In the genomic region with DNA sequence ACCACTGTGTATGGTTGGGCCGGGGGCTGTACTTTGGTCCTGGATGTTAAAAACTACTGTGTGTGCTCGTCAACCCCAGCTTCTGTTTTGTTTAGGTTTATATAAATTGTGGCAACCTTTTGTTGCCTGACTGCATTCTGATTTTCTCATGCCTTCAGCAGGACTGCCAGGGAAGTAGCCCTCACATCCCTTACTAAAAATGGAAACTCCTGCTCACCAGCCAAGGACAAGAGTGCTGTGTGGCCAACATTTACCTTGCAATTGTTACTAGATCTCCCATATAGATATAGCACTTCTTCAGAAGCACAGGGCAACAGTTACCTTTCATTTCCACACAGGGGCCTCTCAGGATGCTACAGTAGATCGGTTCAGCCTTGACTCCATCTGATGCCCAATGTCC, we compare ENCODE assay signal across 25 cellular contexts.
"Had no signal": no experiment of that assay in that cellular context is flagged by ENCODE, and none has a peak within 500 bp of the region (broad histone marks: within the 10 kb centered on the region; RNA-seq: fewer than 3 reads in every experiment).

No MANE protein-coding gene starts in this region.

- H3K9me3 ChIP-seq: adrenal gland, breast epithelium, colonic mucosa, esophagus squamous epithelium, gastroesophageal sphincter had no signal

- H3K36me3 ChIP-seq: adrenal gland, breast epithelium, cardiac muscle cell, colonic mucosa, esophagus squamous epithelium, gastroesophageal sphincter had no signal

- H3K27me3 ChIP-seq: adrenal gland, breast epithelium, cardiac muscle cell, colonic mucosa, esophagus squamous epithelium, gastroesophageal sphincter had no signal

- H3K27ac ChIP-seq: adrenal gland, breast epithelium, cardiac muscle cell, colonic mucosa, epithelial cell of prostate, esophagus squamous epithelium, gastroesophageal sphincter had no signal

- H3K4me1 ChIP-seq: adrenal gland, breast epithelium, colonic mucosa had no signal

- H3K4me3 ChIP-seq: adrenal gland, breast epithelium, cardiac muscle cell, colonic mucosa, esophagus squamous epithelium, gastroesophageal sphincter had no signal

- DNase-seq: activated CD4-positive, alpha-beta memory T cell treated with anti-CD3 and anti-CD28 coated beads for 36 hours; activated CD4-positive, alpha-beta T cell treated with anti-CD3 and anti-CD28 coated beads for 36 hours; activated CD4-positive, alpha-beta T cell treated with anti-CD3 and anti-CD28 coated beads, Interleukin-2, amount 10 ng/mL, durations not matched to agents 24 days and 14 days; activated CD4-positive, CD25-positive, alpha-beta regulatory T cell; activated CD4-positive, CD25-positive, alpha-beta regulatory T cell treated with anti-CD3 and anti-CD28 coated beads, Interleukin-2, amount 50 U/mL, for 72 hours; activated CD8-positive, alpha-beta memory T cell treated with anti-CD3 and anti-CD28 coated beads, Interleukin-2, amount 10 ng/mL, durations not matched to agents 7 days and 5 days; activated CD8-positive, alpha-beta memory T cell treated with anti-CD3 and anti-CD28 coated beads, Interleukin-2, amount 50 U/mL, for 4 hours; activated CD8-positive, alpha-beta T cell treated with anti-CD3 and anti-CD28 coated beads, Interleukin-2, amount 10 ng/mL, durations not matched to agents 7 days and 5 days; activated effector memory CD4-positive, alpha-beta T cell treated with anti-CD3 and anti-CD28 coated beads, Interleukin-2, amount 50 U/mL, for 16 hours; activated naive CD4-positive, alpha-beta T cell treated with anti-CD3 and anti-CD28 coated beads for 36 hours; activated naive CD8-positive, alpha-beta T cell treated with anti-CD3 and anti-CD28 coated beads for 36 hours; activated naive CD8-positive, alpha-beta T cell treated with anti-CD3 and anti-CD28 coated beads, Interleukin-2, amount 50 U/mL, for 24 hours; activated T-cell treated with anti-CD3 and anti-CD28 coated beads, Interleukin-2, amount 50 U/mL, for 1 hour; activated T-cell treated with anti-CD3 and anti-CD28 coated beads, Interleukin-2, amount 50 U/mL, for 48 hours; adrenal gland; amygdala; aorta; colonic mucosa; effector CD8-positive, alpha-beta T cell; esophagus squamous epithelium; foreskin melanocyte had no signal

- ATAC-seq: activated CD4-positive, alpha-beta T cell treated with anti-CD3 and anti-CD28 coated beads for 36 hours; activated CD8-positive, alpha-beta memory T cell treated with anti-CD3 and anti-CD28 coated beads, Interleukin-2, amount 10 ng/mL, durations not matched to agents 7 days and 5 days; activated CD8-positive, alpha-beta T cell treated with anti-CD3 and anti-CD28 coated beads, Interleukin-2, amount 10 ng/mL, durations not matched to agents 7 days and 5 days; activated naive CD8-positive, alpha-beta T cell treated with anti-CD3 and anti-CD28 coated beads, Interleukin-2, amount 50 U/mL, for 24 hours; gastroesophageal sphincter had no signal
